In genomic region chr11:134385774-134386565, GRCh38 we compare ENCODE assay signal across 13 cellular contexts. TPM values are rescaled to one million over a fixed set of nuclear protein-coding genes. Genes with fewer than 3 reads are reported as not detected.
DNase-seq lines count a peak whose midpoint lies in the region; ATAC-seq and TF ChIP-seq lines count a peak whose summit lies in the region.
"Had no signal": no experiment of that assay in that cellular context is flagged by ENCODE, and none has a peak within 500 bp of the region (broad histone marks: within the 10 kb centered on the region; RNA-seq: fewer than 3 reads in every experiment).

No MANE protein-coding gene starts in this region.

- H3K27me3 ChIP-seq in thyroid gland = no peaks in the 10 kb centered on the region

- no peaks in the 10 kb centered on the region for H3K4me1 ChIP-seq in thyroid gland

- peak overlapping the region in 1 of 2 donors; percentile 81 for H3K27ac Mint-ChIP-seq in natural killer cell
- no peak overlapping the region for H3K27ac Mint-ChIP-seq in activated CD4-positive, alpha-beta T cell treated with anti-CD3 and anti-CD28 coated beads, Interleukin-2, amount 10 ng/mL, durations not matched to agents 24 days and 14 days
- H3K27ac Mint-ChIP-seq: activated B cell treated with CpG ODN at 0.5 μM for 24 hours, naive B cell had no signal

- H3K27me3 Mint-ChIP-seq in natural killer cell (ENCODE audit: low read depth in 2 of 2) = peaks cover 0 to 2% of the 10 kb centered on the region in 2 donors
- peaks cover 2% of the 10 kb centered on the region for H3K27me3 Mint-ChIP-seq in activated CD4-positive, alpha-beta T cell treated with anti-CD3 and anti-CD28 coated beads, Interleukin-2, amount 10 ng/mL, durations not matched to agents 24 days and 14 days

- peaks cover 64 to 74% of the 10 kb centered on the region in 2 donors for H3K4me1 Mint-ChIP-seq in natural killer cell
- H3K4me1 Mint-ChIP-seq in activated CD4-positive, alpha-beta T cell treated with anti-CD3 and anti-CD28 coated beads, Interleukin-2, amount 10 ng/mL, durations not matched to agents 24 days and 14 days = peaks cover 19% of the 10 kb centered on the region
- H3K4me1 Mint-ChIP-seq: activated B cell treated with CpG ODN at 0.5 μM for 24 hours, naive B cell had no signal

- TF ChIP-seq CTCF in natural killer cell (IDR thresholded peaks at IDR 0.05) = no peak
- TF ChIP-seq CTCF in thyroid gland (IDR thresholded peaks at IDR 0.05) = no peak

- no peaks in the 10 kb centered on the region for H3K9me3 Mint-ChIP-seq in natural killer cell
- H3K9me3 Mint-ChIP-seq in activated CD4-positive, alpha-beta T cell treated with anti-CD3 and anti-CD28 coated beads, Interleukin-2, amount 10 ng/mL, durations not matched to agents 24 days and 14 days = no peaks in the 10 kb centered on the region
- H3K9me3 Mint-ChIP-seq: activated B cell treated with CpG ODN at 0.5 μM for 24 hours had no signal

- DNase-seq in Jurkat, Clone E6-1 (ENCODE audit: low read depth, low spot score) = peak; percentile 62
- DNase-seq in NCI-H2081 (lab: John Stamatoyannopoulos, UW) = peak; percentile 95 to 97
- DNase-seq in SHP77 treated with DMSO at 0.1 percent for 48 hours (lab: John Stamatoyannopoulos, UW) = peak; percentile 68
- DNase-seq in natural killer cell = no peak
- no peak for DNase-seq in activated CD4-positive, alpha-beta T cell treated with anti-CD3 and anti-CD28 coated beads, Interleukin-2, amount 10 ng/mL, durations not matched to agents 24 days and 14 days
- DNase-seq in thyroid gland = no peak
- no peak for DNase-seq in mucosa of gallbladder (ENCODE audit: low spot score)
- DNase-seq: activated B cell treated with CpG ODN at 0.5 μM for 24 hours, naive B cell had no signal

- no peak overlapping the region for H3K27ac ChIP-seq in thyroid gland
- H3K27ac ChIP-seq: KMS-11 had no signal

- no peaks in the 10 kb centered on the region for H3K9me3 ChIP-seq in thyroid gland

- H3K4me3 Mint-ChIP-seq in natural killer cell = peak overlapping the region; percentile 79
- no peak overlapping the region for H3K4me3 Mint-ChIP-seq in activated CD4-positive, alpha-beta T cell treated with anti-CD3 and anti-CD28 coated beads, Interleukin-2, amount 10 ng/mL, durations not matched to agents 24 days and 14 days
- H3K4me3 Mint-ChIP-seq: activated B cell treated with CpG ODN at 0.5 μM for 24 hours, naive B cell had no signal

- no peak overlapping the region for H3K4me3 ChIP-seq in Jurkat, Clone E6-1 (ENCODE audit: low read length)
- H3K4me3 ChIP-seq in thyroid gland (replicated peaks in 1 of 3) = no peak overlapping the region

- no peak for TF ChIP-seq POLR2A in thyroid gland (IDR thresholded peaks at IDR 0.05)

- no peaks in the 10 kb centered on the region for H3K36me3 ChIP-seq in thyroid gland

- WGBS in thyroid gland, 2 donors = 66 to 67% methylated on average over 20 of the region's 20 CpGs

- peak; percentile 29 to 48 (median 39) for ATAC-seq in natural killer cell
- ATAC-seq in HG03159 (IDR thresholded peaks at IDR 0.05; ENCODE audit: unreplicated experiment) = no peak

- H3K36me3 Mint-ChIP-seq in natural killer cell = no peaks in the 10 kb centered on the region
- H3K36me3 Mint-ChIP-seq in activated CD4-positive, alpha-beta T cell treated with anti-CD3 and anti-CD28 coated beads, Interleukin-2, amount 10 ng/mL, durations not matched to agents 24 days and 14 days (ENCODE audit: low read depth) = no peaks in the 10 kb centered on the region
- H3K36me3 Mint-ChIP-seq: naive B cell had no signal

- intact Hi-C loops in natural killer cell (cut with micrococcal nuclease) = no loop called here
- intact Hi-C loops in activated CD4-positive, alpha-beta T cell treated with anti-CD3 and anti-CD28 coated beads, Interleukin-2, amount 10 ng/mL, durations not matched to agents 24 days and 14 days (cut with micrococcal nuclease) = no loop called here
- intact Hi-C loops in thyroid gland (cut with DNase I) = no loop called here

RNA-seq across cellular contexts. Expression of gene B3GAT1, which starts 26.1 kb away (rescaled TPM):
- 5.9 TPM for polyA plus RNA-seq in Jurkat, Clone E6-1 (2012; ENCODE audit: insufficient read depth, insufficient read length)
- total RNA-seq in natural killer cell = 10 to 100 TPM; 41.3 to 78.4 (median 65.1) TPM
- 0.16 and 0.28 TPM in 2 replicates for total RNA-seq in activated CD4-positive, alpha-beta T cell treated with anti-CD3 and anti-CD28 coated beads, Interleukin-2, amount 10 ng/mL, durations not matched to agents 24 days and 14 days
- 1 to 10 TPM; 4.0 to 6.7 (median 5.7) TPM for total RNA-seq in thyroid gland
- 0.20 TPM for total RNA-seq in mucosa of gallbladder
- total RNA-seq: activated B cell treated with CpG ODN at 0.5 μM for 24 hours, RPMI7951 had no signal
- polyA plus RNA-seq: fibroblast of lung had no signal

RNA-seq across cellular contexts. Expression of gene GLB1L2, which starts 54.2 kb away (rescaled TPM):
- 24.5 TPM for polyA plus RNA-seq in Jurkat, Clone E6-1 (2012; ENCODE audit: insufficient read depth, insufficient read length)
- total RNA-seq in natural killer cell = 1 to 10 TPM in 1 of 3 donors, under 1 TPM in 2; 0.57 to 3.3 (median 0.61) TPM
- total RNA-seq in activated CD4-positive, alpha-beta T cell treated with anti-CD3 and anti-CD28 coated beads, Interleukin-2, amount 10 ng/mL, durations not matched to agents 24 days and 14 days = 10.2 and 11.2 TPM in 2 replicates
- 10 to 100 TPM; 13.4 to 31.6 (median 25.8) TPM for total RNA-seq in thyroid gland
- 8.8 TPM for total RNA-seq in mucosa of gallbladder

Comparison
In these comparisons a context has a peak if more than half of its experiments do, and no peak if none do; other contexts are left out.
1. DNase-seq: peak in Jurkat, Clone E6-1 (single experiment), NCI-H2081 (2 of 2) and SHP77 treated with DMSO at 0.1 percent for 48 hours (single experiment); none in natural killer cell (single experiment), activated CD4-positive, alpha-beta T cell treated with anti-CD3 and anti-CD28 coated beads, Interleukin-2, amount 10 ng/mL, durations not matched to agents 24 days and 14 days (single experiment), thyroid gland (0 of 2) and mucosa of gallbladder (single experiment).
2. RNA of gene B3GAT1, which starts 26.1 kb away (total RNA-seq): 41.3 to 78.4 TPM in natural killer cell; 4.0 to 6.7 TPM in thyroid gland, 0.20 TPM in mucosa of gallbladder (single experiment) and 0.16 to 0.28 TPM in activated CD4-positive, alpha-beta T cell treated with anti-CD3 and anti-CD28 coated beads, Interleukin-2, amount 10 ng/mL, durations not matched to agents 24 days and 14 days; every median in the first group is over 4 times any median in the second.